ENCODE assay signal across 8 cellular contexts in the genomic region with DNA sequence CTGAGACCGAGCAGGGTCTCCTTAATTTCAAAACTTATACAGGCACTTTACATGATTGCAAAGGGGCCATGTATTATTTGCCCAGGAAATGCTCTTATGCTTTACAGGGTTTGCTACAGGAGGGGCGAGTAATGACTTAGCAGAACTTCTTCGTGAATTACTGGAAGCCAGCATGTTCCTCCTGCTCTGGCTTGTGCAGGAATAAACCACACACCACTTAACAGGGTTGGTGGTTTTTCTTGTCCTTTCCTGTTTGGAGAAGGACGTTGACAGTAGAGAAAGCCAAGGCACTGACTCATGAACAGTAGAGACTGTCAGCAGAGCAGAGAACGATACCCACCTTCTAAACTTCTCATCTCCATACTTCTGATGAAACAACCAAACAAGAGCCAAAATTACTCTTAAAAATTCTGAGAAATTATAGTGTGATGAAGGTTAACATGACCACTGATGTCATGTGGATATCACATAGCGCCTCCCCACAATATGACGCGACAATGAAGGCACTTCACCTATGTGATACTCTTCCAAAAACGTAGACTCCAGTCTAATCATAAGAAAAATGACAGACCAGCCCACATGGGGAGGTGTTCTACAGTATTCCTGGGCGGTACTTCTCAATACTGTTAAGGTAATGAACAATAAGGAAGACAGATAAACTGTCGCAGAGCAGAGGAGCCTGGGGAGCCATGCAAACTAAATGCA. TPM values are rescaled to one million over a fixed set of nuclear protein-coding genes. Genes with fewer than 3 reads are reported as not detected.
DNase-seq lines count a peak whose midpoint lies in the region; ATAC-seq and TF ChIP-seq lines count a peak whose summit lies in the region.

No MANE protein-coding gene starts in this region.

- H3K27me3 ChIP-seq in MM.1S (replicated peaks; ENCODE audit: insufficient read depth, low read length) = no peaks in the 10 kb centered on the region

- H4K20me1 ChIP-seq in MM.1S (ENCODE audit: insufficient read depth, low read length) = no peaks in the 10 kb centered on the region

- no peak overlapping the region for H3K27ac ChIP-seq in MM.1S (ENCODE audit: low read length)

- H3K36me3 Mint-ChIP-seq in activated T-helper 1 cell treated with anti-CD3 and anti-CD28 coated beads, Interleukin-12 subunit alpha, Interleukin-12 subunit beta, Interleukin-2, Interleukin-4 antibody, amounts not matched to agents 30 ng/mL and 10 ng/mL and 1 ng/mL, durations not matched to agents 14 hours and 24 hours and 36 hours (ENCODE audit: low read depth) = peaks cover 4% of the 10 kb centered on the region
- peaks cover 9% of the 10 kb centered on the region for H3K36me3 Mint-ChIP-seq in natural killer cell treated with Interleukin-12 subunit alpha and Interleukin-12 subunit beta and Interleukin-15 and Interleukin-18, amount 100 ng/mL, for 72 hours

- no peaks in the 10 kb centered on the region for H3K27me3 Mint-ChIP-seq in activated T-helper 1 cell treated with anti-CD3 and anti-CD28 coated beads, Interleukin-12 subunit alpha, Interleukin-12 subunit beta, Interleukin-2, Interleukin-4 antibody, amounts not matched to agents 30 ng/mL and 10 ng/mL and 1 ng/mL, durations not matched to agents 14 hours and 24 hours and 36 hours (ENCODE audit: insufficient read depth)
- H3K27me3 Mint-ChIP-seq in natural killer cell treated with Interleukin-12 subunit alpha and Interleukin-12 subunit beta and Interleukin-15 and Interleukin-18, amount 100 ng/mL, for 72 hours = no peaks in the 10 kb centered on the region

- no peak overlapping the region for H3K4me3 ChIP-seq in MM.1S (ENCODE audit: low read length)

- peak; percentile 2 for DNase-seq in EL
- DNase-seq in HK-2 (ENCODE audit: unreplicated experiment) = peak; percentile 32
- peak; percentile 69 for DNase-seq in activated T-helper 1 cell treated with anti-CD3 and anti-CD28 coated beads, Interleukin-12 subunit alpha, Interleukin-12 subunit beta, Interleukin-2, Interleukin-4 antibody, amounts not matched to agents 30 ng/mL and 10 ng/mL and 1 ng/mL, durations not matched to agents 14 hours and 24 hours and 36 hours (ENCODE audit: low spot score)
- peak; percentile 86 for DNase-seq in natural killer cell treated with Interleukin-12 subunit alpha and Interleukin-12 subunit beta and Interleukin-15 and Interleukin-18, amount 100 ng/mL, for 72 hours (ENCODE audit: low spot score)
- DNase-seq in medulla oblongata (ENCODE audit: extremely low spot score) = no peak
- DNase-seq in MM.1S = no peak
- DNase-seq in NCI-H2081 treated with DMSO at 0.1 percent for 48 hours (lab: John Stamatoyannopoulos, UW) = no peak

- H3K9me3 Mint-ChIP-seq in activated T-helper 1 cell treated with anti-CD3 and anti-CD28 coated beads, Interleukin-12 subunit alpha, Interleukin-12 subunit beta, Interleukin-2, Interleukin-4 antibody, amounts not matched to agents 30 ng/mL and 10 ng/mL and 1 ng/mL, durations not matched to agents 14 hours and 24 hours and 36 hours = peaks cover 8% of the 10 kb centered on the region
- H3K9me3 Mint-ChIP-seq in natural killer cell treated with Interleukin-12 subunit alpha and Interleukin-12 subunit beta and Interleukin-15 and Interleukin-18, amount 100 ng/mL, for 72 hours = peaks cover 8% of the 10 kb centered on the region

- intact Hi-C loops in activated T-helper 1 cell treated with anti-CD3 and anti-CD28 coated beads, Interleukin-12 subunit alpha, Interleukin-12 subunit beta, Interleukin-2, Interleukin-4 antibody, amounts not matched to agents 30 ng/mL and 10 ng/mL and 1 ng/mL, durations not matched to agents 14 hours and 24 hours and 36 hours (cut with micrococcal nuclease) = loop anchor here (1.0 kb wide), 5 partner anchors 25 to 118 kb away; partner anchors contain the start of gene MCTP2

- peak overlapping the region; percentile 97 for H3K27ac Mint-ChIP-seq in activated T-helper 1 cell treated with anti-CD3 and anti-CD28 coated beads, Interleukin-12 subunit alpha, Interleukin-12 subunit beta, Interleukin-2, Interleukin-4 antibody, amounts not matched to agents 30 ng/mL and 10 ng/mL and 1 ng/mL, durations not matched to agents 14 hours and 24 hours and 36 hours
- H3K27ac Mint-ChIP-seq in natural killer cell treated with Interleukin-12 subunit alpha and Interleukin-12 subunit beta and Interleukin-15 and Interleukin-18, amount 100 ng/mL, for 72 hours = peak overlapping the region; percentile 96 to 99

- no peak for TF ChIP-seq CTCF in MM.1S (IDR thresholded peaks at IDR 0.05; ENCODE audit: low read length)

- no peaks in the 10 kb centered on the region for H3K79me2 ChIP-seq in MM.1S (ENCODE audit: low read length)

- no peaks in the 10 kb centered on the region for H3F3A ChIP-seq in MM.1S (ENCODE audit: insufficient read depth, low read length)

- no peaks in the 10 kb centered on the region for H3K9me2 ChIP-seq in MM.1S (replicated peaks; ENCODE audit: insufficient read depth, low read length)

- H3K9me3 ChIP-seq in MM.1S (replicated peaks; ENCODE audit: insufficient read depth, low read length) = no peaks in the 10 kb centered on the region

- H3K4me2 ChIP-seq in MM.1S (ENCODE audit: low read depth, low read length) = no peak overlapping the region

- peak; percentile 97 to 98 for ATAC-seq in natural killer cell treated with Interleukin-12 subunit alpha and Interleukin-12 subunit beta and Interleukin-15 and Interleukin-18, amount 100 ng/mL, for 72 hours
- ATAC-seq in HG02885 (IDR thresholded peaks at IDR 0.05; ENCODE audit: poor library complexity, unreplicated experiment) = no peak

- peak overlapping the region; percentile 79 for H3K4me3 Mint-ChIP-seq in activated T-helper 1 cell treated with anti-CD3 and anti-CD28 coated beads, Interleukin-12 subunit alpha, Interleukin-12 subunit beta, Interleukin-2, Interleukin-4 antibody, amounts not matched to agents 30 ng/mL and 10 ng/mL and 1 ng/mL, durations not matched to agents 14 hours and 24 hours and 36 hours
- H3K4me3 Mint-ChIP-seq in natural killer cell treated with Interleukin-12 subunit alpha and Interleukin-12 subunit beta and Interleukin-15 and Interleukin-18, amount 100 ng/mL, for 72 hours = peak overlapping the region; percentile 92

- H3K36me3 ChIP-seq in MM.1S (replicated peaks; ENCODE audit: insufficient read depth, low read length) = no peaks in the 10 kb centered on the region

- H3K9ac ChIP-seq in MM.1S (ENCODE audit: low read length) = no peak overlapping the region

- peaks cover 41% of the 10 kb centered on the region for H3K4me1 Mint-ChIP-seq in activated T-helper 1 cell treated with anti-CD3 and anti-CD28 coated beads, Interleukin-12 subunit alpha, Interleukin-12 subunit beta, Interleukin-2, Interleukin-4 antibody, amounts not matched to agents 30 ng/mL and 10 ng/mL and 1 ng/mL, durations not matched to agents 14 hours and 24 hours and 36 hours (ENCODE audit: low read depth)
- H3K4me1 Mint-ChIP-seq in natural killer cell treated with Interleukin-12 subunit alpha and Interleukin-12 subunit beta and Interleukin-15 and Interleukin-18, amount 100 ng/mL, for 72 hours (ENCODE audit: low read depth in 2 of 2) = peaks cover 37 to 53% of the 10 kb centered on the region in 2 donors

- no peaks in the 10 kb centered on the region for H3K4me1 ChIP-seq in MM.1S (ENCODE audit: low read length)

- no peak overlapping the region for H2AFZ ChIP-seq in MM.1S (ENCODE audit: low read length)

RNA-seq across cellular contexts. Expression of gene MCTP2, which starts 24.7 kb away (rescaled TPM):
- 93.2 and 96.0 TPM in 2 replicates for total RNA-seq in activated T-helper 1 cell treated with anti-CD3 and anti-CD28 coated beads, Interleukin-12 subunit alpha, Interleukin-12 subunit beta, Interleukin-2, Interleukin-4 antibody, amounts not matched to agents 30 ng/mL and 10 ng/mL and 1 ng/mL, durations not matched to agents 14 hours and 24 hours and 36 hours
- total RNA-seq in natural killer cell treated with Interleukin-12 subunit alpha and Interleukin-12 subunit beta and Interleukin-15 and Interleukin-18, amount 100 ng/mL, for 72 hours = 100 to 1,000 TPM; 262 to 344 TPM

Comparison
In these comparisons a context has a peak if more than half of its experiments do, and no peak if none do; other contexts are left out.
1. DNase-seq: peak in EL (single experiment), HK-2 (single experiment), activated T-helper 1 cell treated with anti-CD3 and anti-CD28 coated beads, Interleukin-12 subunit alpha, Interleukin-12 subunit beta, Interleukin-2, Interleukin-4 antibody, amounts not matched to agents 30 ng/mL and 10 ng/mL and 1 ng/mL, durations not matched to agents 14 hours and 24 hours and 36 hours (single experiment) and natural killer cell treated with Interleukin-12 subunit alpha and Interleukin-12 subunit beta and Interleukin-15 and Interleukin-18, amount 100 ng/mL, for 72 hours (single experiment); none in medulla oblongata (single experiment), MM.1S (single experiment) and NCI-H2081 treated with DMSO at 0.1 percent for 48 hours (single experiment).